12 cellular contexts compared by ENCODE assay signal in genomic region chr4:167232805-167233522, GRCh38. TPM values are rescaled to one million over a fixed set of nuclear protein-coding genes. Genes with fewer than 3 reads are reported as not detected.
DNase-seq lines count a peak whose midpoint lies in the region; ATAC-seq and TF ChIP-seq lines count a peak whose summit lies in the region.
"Had no signal": no experiment of that assay in that cellular context is flagged by ENCODE, and none has a peak within 500 bp of the region (broad histone marks: within the 10 kb centered on the region; RNA-seq: fewer than 3 reads in every experiment).

No MANE protein-coding gene starts in this region.

- peaks cover 65% of the 10 kb centered on the region for H3K27me3 Mint-ChIP-seq in progenitor cell of endocrine pancreas

- CTCF ChIA-PET in HEK293T (lab: Yijun Ruan, JAX), result interaction anchor here (0.6 kb wide), 1 partner anchor 9 kb away, joined by 4 read pairs; no protein-coding TSS in a partner anchor

- POLR2A ChIA-PET in HEK293T (lab: Yijun Ruan, JAX), result no interaction called here

- no peak overlapping the region for H3K27ac Mint-ChIP-seq in progenitor cell of endocrine pancreas
- no peak overlapping the region for H3K27ac Mint-ChIP-seq in stimulated activated effector memory CD8-positive, alpha-beta T cell treated with anti-CD3 and anti-CD28 coated beads, Interleukin-12 subunit alpha, Interleukin-12 subunit beta, amount 100 ng/mL, for 72 hours
- H3K27ac Mint-ChIP-seq: memory B cell had no signal

- no peaks in the 10 kb centered on the region for H3K9me3 ChIP-seq in SJCRH30 (replicated peaks)

- H3K4me1 ChIP-seq in SJCRH30, result peaks cover 8% of the 10 kb centered on the region

- H3K36me3 Mint-ChIP-seq in progenitor cell of endocrine pancreas (ENCODE audit: insufficient read depth), result no peaks in the 10 kb centered on the region
- H3K36me3 Mint-ChIP-seq in stimulated activated effector memory CD8-positive, alpha-beta T cell treated with anti-CD3 and anti-CD28 coated beads, Interleukin-12 subunit alpha, Interleukin-12 subunit beta, amount 100 ng/mL, for 72 hours, result no peaks in the 10 kb centered on the region
- H3K36me3 Mint-ChIP-seq: memory B cell had no signal

- ATAC-seq in stimulated activated effector memory CD8-positive, alpha-beta T cell treated with anti-CD3 and anti-CD28 coated beads, Interleukin-12 subunit alpha, Interleukin-12 subunit beta, amount 100 ng/mL, for 72 hours, result no peak
- ATAC-seq in GM21717 (IDR thresholded peaks at IDR 0.05; ENCODE audit: unreplicated experiment), result no peak

- peak overlapping the region; percentile 80 for H3K4me3 ChIP-seq in SJCRH30

- DNase-seq in HEK293T (ENCODE audit: extremely low spot score) (peak; percentile 6), SJCRH30 (peak; percentile 50 to 72), hippocampal formation (lab: John Stamatoyannopoulos, UW) (peak; percentile 18 to 69), progenitor cell of endocrine pancreas (ENCODE audit: low spot score, unreplicated experiment) (no peak), NCI-H146 treated with DMSO at 0.1 percent for 48 hours (lab: John Stamatoyannopoulos, UW; ENCODE audit: unreplicated experiment) (no peak), erythroblast (lab: John Stamatoyannopoulos, UW) (no peak)
- DNase-seq in stimulated activated effector memory CD8-positive, alpha-beta T cell treated with anti-CD3 and anti-CD28 coated beads, Interleukin-12 subunit alpha, Interleukin-12 subunit beta, amount 100 ng/mL, for 72 hours (ENCODE audit: low spot score in 2 of 2), result no peak
- DNase-seq: DMS 273 treated with DMSO at 0.1 percent for 48 hours, NCI-H524 treated with DMSO at 0.1 percent for 48 hours had no signal

- TF ChIP-seq CTCF in progenitor cell of endocrine pancreas (IDR thresholded peaks at IDR 0.05; ENCODE audit: unreplicated experiment), result no peak

- H3K36me3 ChIP-seq in SJCRH30, result no peaks in the 10 kb centered on the region

- no peaks in the 10 kb centered on the region for H3K9me3 Mint-ChIP-seq in progenitor cell of endocrine pancreas (ENCODE audit: low read depth)
- H3K9me3 Mint-ChIP-seq in stimulated activated effector memory CD8-positive, alpha-beta T cell treated with anti-CD3 and anti-CD28 coated beads, Interleukin-12 subunit alpha, Interleukin-12 subunit beta, amount 100 ng/mL, for 72 hours, result peaks cover 2% of the 10 kb centered on the region
- H3K9me3 Mint-ChIP-seq: memory B cell had no signal

- TF ChIP-seq POLR2A in erythroblast (IDR thresholded peaks at IDR 0.05; ENCODE audit: low read length), result no peak

- H3K4me3 Mint-ChIP-seq in progenitor cell of endocrine pancreas (ENCODE audit: low read depth), result peak overlapping the region; percentile 84
- H3K4me3 Mint-ChIP-seq in stimulated activated effector memory CD8-positive, alpha-beta T cell treated with anti-CD3 and anti-CD28 coated beads, Interleukin-12 subunit alpha, Interleukin-12 subunit beta, amount 100 ng/mL, for 72 hours, result no peak overlapping the region

- peaks cover 11% of the 10 kb centered on the region for H3K4me1 Mint-ChIP-seq in progenitor cell of endocrine pancreas (ENCODE audit: low read depth)
- no peaks in the 10 kb centered on the region for H3K4me1 Mint-ChIP-seq in stimulated activated effector memory CD8-positive, alpha-beta T cell treated with anti-CD3 and anti-CD28 coated beads, Interleukin-12 subunit alpha, Interleukin-12 subunit beta, amount 100 ng/mL, for 72 hours

- H3K27ac ChIP-seq in SJCRH30, result peak overlapping the region; percentile 94

- H3K27me3 ChIP-seq in SJCRH30, result no peaks in the 10 kb centered on the region

TF ChIP-seq in HEK293T, 16 proteins besides CTCF, POLR2A, EP300 and RAD21:
- TF ChIP-seq FOXK2 (IDR thresholded peaks at IDR 0.05) (no peak), LEF1 (IDR thresholded peaks at IDR 0.05; ENCODE audit: borderline replicate concordance) (no peak), BHLHE40 (IDR thresholded peaks at IDR 0.05; ENCODE audit: borderline replicate concordance) (no peak), CTBP1 (IDR thresholded peaks at IDR 0.05; ENCODE audit: borderline replicate concordance) (no peak), PKNOX1 (IDR thresholded peaks at IDR 0.05) (no peak), FOXM1 (IDR thresholded peaks at IDR 0.05; ENCODE audit: borderline replicate concordance) (no peak), TARDBP (IDR thresholded peaks at IDR 0.05) (no peak), FOXA1 (IDR thresholded peaks at IDR 0.05) (no peak), SP1 (IDR thresholded peaks at IDR 0.05) (no peak), HDGF (IDR thresholded peaks at IDR 0.05; ENCODE audit: borderline replicate concordance) (no peak), ARNT (IDR thresholded peaks at IDR 0.05) (no peak), ZNF384 (IDR thresholded peaks at IDR 0.05) (no peak), ELF4 (IDR thresholded peaks at IDR 0.05) (no peak), L3MBTL2 (conservative IDR thresholded peaks at IDR 0.05) (no peak), SUZ12 (IDR thresholded peaks at IDR 0.05) (no peak), NFRKB (IDR thresholded peaks at IDR 0.05) (no peak)

RNA-seq across cellular contexts. Expression of gene SPOCK3, which starts 1.3 kb away (rescaled TPM):
- total RNA-seq in SJCRH30 (2014; rRNA removed; shearing (Covaris generic)), result 82.1 and 91.6 TPM in 2 replicates
- total RNA-seq in progenitor cell of endocrine pancreas, result 1.00 and 1.3 TPM in 2 replicates
- total RNA-seq: LHCN-M2 had no signal

Comparison
In these comparisons a context has a peak if more than half of its experiments do, and no peak if none do; other contexts are left out.
1. DNase-seq: peak in HEK293T (single experiment), SJCRH30 (2 of 2) and hippocampal formation (2 of 2); none in progenitor cell of endocrine pancreas (single experiment), stimulated activated effector memory CD8-positive, alpha-beta T cell treated with anti-CD3 and anti-CD28 coated beads, Interleukin-12 subunit alpha, Interleukin-12 subunit beta, amount 100 ng/mL, for 72 hours (0 of 2), NCI-H146 treated with DMSO at 0.1 percent for 48 hours (single experiment) and erythroblast (0 of 2).
2. RNA of gene SPOCK3, which starts 1.3 kb away (total RNA-seq): 82.1 to 91.6 TPM in SJCRH30; 1.00 to 1.3 TPM in progenitor cell of endocrine pancreas; every median in the first group is over 10 times any median in the second.